ENCODE assay signal across 8 cellular contexts in the genomic region with DNA sequence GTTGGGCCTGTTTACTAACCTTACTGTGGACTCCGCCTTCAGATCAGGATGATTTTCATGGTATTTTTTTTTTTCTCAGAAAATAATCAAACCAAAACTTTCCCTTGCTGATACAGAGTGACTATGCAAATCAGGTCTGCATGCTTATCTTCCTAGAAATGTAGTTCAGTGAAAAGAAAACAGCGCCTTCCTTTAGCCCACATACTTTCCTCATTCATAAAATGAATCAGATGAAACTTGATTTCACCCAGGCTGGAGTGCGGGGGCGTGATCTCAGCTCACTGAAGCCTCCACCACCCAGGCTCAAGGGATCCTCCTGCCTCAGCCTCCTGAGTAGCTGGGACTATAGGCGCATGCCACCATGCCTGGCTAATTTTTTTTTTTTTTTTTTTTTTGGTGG.
DNase-seq lines count a peak whose midpoint lies in the region; ATAC-seq and TF ChIP-seq lines count a peak whose summit lies in the region.
"Had no signal": no experiment of that assay in that cellular context is flagged by ENCODE, and none has a peak within 500 bp of the region (broad histone marks: within the 10 kb centered on the region; RNA-seq: fewer than 3 reads in every experiment).

No MANE protein-coding gene starts in this region.

- peak; percentile 45 for DNase-seq in activated T-cell treated with anti-CD3 and anti-CD28 coated beads for 4 hours
- peak; percentile 58 for DNase-seq in iris pigment epithelial cell (ENCODE audit: low read depth)
- peak; percentile 57 to 58 for DNase-seq in stimulated activated CD8-positive, alpha-beta memory T cell treated with anti-CD3 and anti-CD28 coated beads, Interleukin-7, amount 100 ng/mL, for 4 hours (ENCODE audit: low read depth in 2 of 2)
- no peak for DNase-seq in amygdala (lab: John Stamatoyannopoulos, UW)
- no peak for DNase-seq in midbrain (lab: John Stamatoyannopoulos, UW)
- DNase-seq: DND-41 had no signal

- peaks cover 70% of the 10 kb centered on the region for H4K20me1 ChIP-seq in OCI-LY3 (ENCODE audit: insufficient read depth, low read length)

- no peak for ATAC-seq in HG03097 (IDR thresholded peaks at IDR 0.05; ENCODE audit: low FRiP score, unreplicated experiment)

- H2AFZ ChIP-seq in OCI-LY3 (ENCODE audit: low read depth, low read length): no peak overlapping the region

- no peak overlapping the region for H3K27ac ChIP-seq in OCI-LY3 (ENCODE audit: low read length)

- H3K9me3 ChIP-seq in OCI-LY3 (ENCODE audit: insufficient read depth, low read length): no peaks in the 10 kb centered on the region

- no peak overlapping the region for H3K9ac ChIP-seq in OCI-LY3 (ENCODE audit: low read length)

- H3K4me2 ChIP-seq in OCI-LY3 (ENCODE audit: low read length): peak overlapping the region; percentile 26; the same call in 1 of the 2 replicates

- no peak overlapping the region for H3K4me3 ChIP-seq in OCI-LY3 (ENCODE audit: low read length)

- H3K27me3 ChIP-seq in OCI-LY3 (ENCODE audit: low read depth, low read length): no peaks in the 10 kb centered on the region

- peaks cover 27% of the 10 kb centered on the region for H3K4me1 ChIP-seq in OCI-LY3 (ENCODE audit: low read length)

- peaks cover 91% of the 10 kb centered on the region for H3K79me2 ChIP-seq in OCI-LY3 (ENCODE audit: low read length)

- TF ChIP-seq CTCF in OCI-LY3 (IDR thresholded peaks at IDR 0.05; ENCODE audit: low read depth, low read length): no peak

- H3K36me3 ChIP-seq in OCI-LY3 (replicated peaks; ENCODE audit: low read depth, low read length): no peaks in the 10 kb centered on the region

Comparison
In these comparisons a context has a peak if more than half of its experiments do, and no peak if none do; other contexts are left out.
1. DNase-seq: peak in activated T-cell treated with anti-CD3 and anti-CD28 coated beads for 4 hours (single experiment), iris pigment epithelial cell (single experiment) and stimulated activated CD8-positive, alpha-beta memory T cell treated with anti-CD3 and anti-CD28 coated beads, Interleukin-7, amount 100 ng/mL, for 4 hours (2 of 2); none in amygdala (0 of 56) and midbrain (single experiment).